In the genomic region with DNA sequence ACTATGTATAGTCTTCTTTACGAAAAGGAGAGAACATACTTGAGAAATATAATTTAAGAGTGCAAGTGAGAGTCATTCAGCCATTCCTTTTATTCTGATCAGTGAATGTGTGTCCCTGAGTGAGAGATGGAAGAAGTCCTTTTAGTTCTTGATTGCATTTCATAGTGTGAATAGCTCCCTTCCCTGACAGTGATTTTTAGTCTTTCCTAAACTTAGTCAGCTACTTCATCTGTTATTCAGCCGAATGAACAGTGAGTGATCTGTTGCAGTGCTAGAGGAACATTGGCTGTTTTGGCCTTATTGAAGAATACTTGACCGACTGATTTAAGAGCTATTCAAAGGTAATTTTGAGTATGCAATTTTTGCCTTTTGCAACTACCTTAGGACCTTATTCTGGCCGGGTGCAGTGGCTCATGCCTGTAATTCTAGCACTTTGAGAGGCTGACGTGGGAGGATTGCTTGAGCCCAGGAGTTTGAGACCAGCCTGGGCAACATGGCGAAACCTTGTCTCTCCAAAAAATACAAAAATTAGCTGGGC, we compare ENCODE assay signal across 1 cellular context.
TF ChIP-seq lines count a peak whose summit lies in the region.

No MANE protein-coding gene starts in this region.

TF ChIP-seq in GM12878, 131 proteins besides CTCF, POLR2A, EP300 and RAD21:
- TF ChIP-seq FOXM1 (IDR thresholded peaks at IDR 0.05; ENCODE audit: low read depth, low read length) = no peak
- no peak for TF ChIP-seq NR2C1 (IDR thresholded peaks at IDR 0.05)
- TF ChIP-seq HDGF (IDR thresholded peaks at IDR 0.05) = no peak
- TF ChIP-seq RUNX3 (IDR thresholded peaks at IDR 0.05; ENCODE audit: low read length) = no peak
- no peak for TF ChIP-seq IRF4 (IDR thresholded peaks at IDR 0.05; ENCODE audit: low read depth, low read length)
- no peak for TF ChIP-seq LARP7 (IDR thresholded peaks at IDR 0.05)
- TF ChIP-seq EGR1 (IDR thresholded peaks at IDR 0.05; ENCODE audit: borderline replicate concordance in 1 of 2, low read depth in 2 of 2, low read length in 2 of 2) = no peak
- TF ChIP-seq TBL1XR1 (IDR thresholded peaks at IDR 0.05; ENCODE audit: low read depth, low read length) = no peak
- TF ChIP-seq, protein P1, sequence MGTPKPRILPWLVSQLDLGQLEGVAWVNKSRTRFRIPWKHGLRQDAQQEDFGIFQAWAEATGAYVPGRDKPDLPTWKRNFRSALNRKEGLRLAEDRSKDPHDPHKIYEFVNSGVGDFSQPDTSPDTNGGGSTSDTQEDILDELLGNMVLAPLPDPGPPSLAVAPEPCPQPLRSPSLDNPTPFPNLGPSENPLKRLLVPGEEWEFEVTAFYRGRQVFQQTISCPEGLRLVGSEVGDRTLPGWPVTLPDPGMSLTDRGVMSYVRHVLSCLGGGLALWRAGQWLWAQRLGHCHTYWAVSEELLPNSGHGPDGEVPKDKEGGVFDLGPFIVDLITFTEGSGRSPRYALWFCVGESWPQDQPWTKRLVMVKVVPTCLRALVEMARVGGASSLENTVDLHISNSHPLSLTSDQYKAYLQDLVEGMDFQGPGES (IDR thresholded peaks at IDR 0.05) = no peak
- TF ChIP-seq HCFC1 (IDR thresholded peaks at IDR 0.05; ENCODE audit: low read length) = no peak
- TF ChIP-seq KLF5 (IDR thresholded peaks at IDR 0.05; ENCODE audit: partially characterized antibody) = no peak
- no peak for TF ChIP-seq POU2F2 (IDR thresholded peaks at IDR 0.05; ENCODE audit: borderline replicate concordance, low read depth, low read length)
- TF ChIP-seq, protein P2, sequence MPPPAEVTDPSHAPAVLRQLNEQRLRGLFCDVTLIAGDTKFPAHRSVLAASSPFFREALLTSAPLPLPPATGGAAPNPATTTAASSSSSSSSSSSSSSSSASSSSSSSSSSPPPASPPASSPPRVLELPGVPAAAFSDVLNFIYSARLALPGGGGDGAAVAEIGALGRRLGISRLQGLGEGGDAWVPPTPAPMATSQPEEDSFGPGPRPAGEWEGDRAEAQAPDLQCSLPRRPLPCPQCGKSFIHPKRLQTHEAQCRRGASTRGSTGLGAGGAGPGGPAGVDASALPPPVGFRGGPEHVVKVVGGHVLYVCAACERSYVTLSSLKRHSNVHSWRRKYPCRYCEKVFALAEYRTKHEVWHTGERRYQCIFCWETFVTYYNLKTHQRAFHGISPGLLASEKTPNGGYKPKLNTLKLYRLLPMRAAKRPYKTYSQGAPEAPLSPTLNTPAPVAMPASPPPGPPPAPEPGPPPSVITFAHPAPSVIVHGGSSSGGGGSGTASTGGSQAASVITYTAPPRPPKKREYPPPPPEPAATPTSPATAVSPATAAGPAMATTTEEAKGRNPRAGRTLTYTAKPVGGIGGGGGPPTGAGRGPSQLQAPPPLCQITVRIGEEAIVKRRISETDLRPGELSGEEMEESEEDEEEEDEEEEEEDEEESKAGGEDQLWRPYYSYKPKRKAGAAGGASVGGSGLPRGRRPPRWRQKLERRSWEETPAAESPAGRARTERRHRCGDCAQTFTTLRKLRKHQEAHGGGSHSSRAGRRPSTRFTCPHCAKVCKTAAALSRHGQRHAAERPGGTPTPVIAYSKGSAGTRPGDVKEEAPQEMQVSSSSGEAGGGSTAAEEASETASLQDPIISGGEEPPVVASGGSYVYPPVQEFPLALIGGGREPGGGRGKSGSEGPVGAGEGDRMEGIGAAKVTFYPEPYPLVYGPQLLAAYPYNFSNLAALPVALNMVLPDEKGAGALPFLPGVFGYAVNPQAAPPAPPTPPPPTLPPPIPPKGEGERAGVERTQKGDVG (CRISPR knock-in tag; IDR thresholded peaks at IDR 0.05) = no peak
- TF ChIP-seq BRCA1 (IDR thresholded peaks at IDR 0.05; ENCODE audit: low read depth, low read length) = no peak
TF ChIP-seq in GM12878: peak in this region for 0.
